In the genomic region with DNA sequence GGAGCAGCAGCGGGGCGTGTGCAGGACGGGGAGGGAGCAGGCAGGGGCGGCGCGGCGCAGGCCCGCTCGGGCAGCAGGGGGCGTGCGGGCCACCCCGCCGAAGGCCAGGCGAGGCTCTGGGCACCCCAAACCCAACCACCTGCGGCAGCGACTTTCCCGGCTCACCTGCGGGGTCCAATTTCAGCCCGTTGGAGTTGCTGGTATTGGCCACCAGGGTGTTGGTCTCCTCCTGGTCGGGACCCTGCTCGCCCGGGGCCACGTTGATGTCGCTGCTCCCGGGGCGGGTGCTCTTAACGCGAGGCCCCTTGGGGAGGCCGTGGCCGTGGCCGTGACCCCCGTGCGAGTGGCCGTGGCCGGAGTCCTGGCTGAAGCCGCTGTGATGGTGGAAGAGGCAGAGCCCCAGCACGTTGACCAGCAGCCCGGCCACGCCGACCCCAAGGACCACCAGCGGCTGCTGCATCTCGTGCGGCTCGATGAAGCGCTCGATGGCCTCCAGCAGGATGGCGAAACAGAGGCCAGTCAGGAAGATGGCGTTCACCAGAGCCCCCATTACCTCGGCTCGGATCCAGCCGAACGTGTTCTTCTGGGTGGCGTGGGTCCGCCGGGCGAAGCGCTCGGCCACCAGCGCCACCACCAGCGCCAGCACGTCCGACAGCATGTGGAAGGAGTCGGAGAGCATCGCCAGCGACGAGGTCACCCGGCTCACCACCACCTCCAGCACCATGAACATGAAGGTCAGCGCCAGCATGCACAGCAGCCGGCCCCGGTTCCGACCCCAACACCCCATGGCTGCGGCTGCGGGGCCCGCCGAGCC, we compare ENCODE assay signal across 8 cellular contexts. TPM values are rescaled to one million over a fixed set of nuclear protein-coding genes. Genes with fewer than 3 reads are reported as not detected.
DNase-seq lines count a peak whose midpoint lies in the region; ATAC-seq, FAIRE-seq and TF ChIP-seq lines count a peak whose summit lies in the region.

No MANE protein-coding gene starts in this region.

- peaks cover 6% of the 10 kb centered on the region for H3K4me1 ChIP-seq in foreskin keratinocyte
- peaks cover 33% of the 10 kb centered on the region for H3K4me1 ChIP-seq in neuron (ENCODE audit: insufficient read depth, low read length)

- TF ChIP-seq CTCF in GM20000 (IDR thresholded peaks at IDR 0.05; ENCODE audit: extremely low read depth, missing control alignments) (peak; percentile 92), foreskin keratinocyte (conservative IDR thresholded peaks at IDR 0.05) (peak; percentile 92)

- peak; percentile 75 for ATAC-seq in foreskin keratinocyte

- peak; percentile 65 for FAIRE-seq in HTR-8/SVneo (lab: Jason Lieb, UNC)

- H3K27ac ChIP-seq in foreskin keratinocyte (peak overlapping the region; percentile 53), substantia nigra (ENCODE audit: low read depth, low read length, poor library complexity, severe bottlenecking) (peak overlapping the region; percentile 79)

- no peaks in the 10 kb centered on the region for H3K27me3 ChIP-seq in foreskin keratinocyte
- H3K27me3 ChIP-seq in neuron (ENCODE audit: insufficient read depth, low read length) = peaks cover 15% of the 10 kb centered on the region

- H3K9me3 ChIP-seq in neuron (ENCODE audit: low read length) = no peaks in the 10 kb centered on the region

- DNase-seq in DMS 273 treated with DMSO at 0.1 percent for 48 hours (lab: John Stamatoyannopoulos, UW) = peak; percentile 64
- DNase-seq in GM20000 (ENCODE audit: low spot score) = peak; percentile 85
- DNase-seq in HTR-8/SVneo (ENCODE audit: insufficient read length, low spot score) = peak; percentile 68
- DNase-seq in RPMI8226 = peak; percentile 91
- DNase-seq in activated effector memory CD4-positive, alpha-beta T cell treated with anti-CD3 and anti-CD28 coated beads, Interleukin-2, amount 50 U/mL, for 16 hours = peak; percentile 91
- DNase-seq in foreskin keratinocyte = peak; percentile 45 to 68
- peak in 46 of 49 donors; percentile 11 to 75 (median 44) for DNase-seq in substantia nigra (lab: John Stamatoyannopoulos, UW)

- peaks cover 15% of the 10 kb centered on the region for H3K36me3 ChIP-seq in neuron (ENCODE audit: insufficient read depth, low read length)

- peak overlapping the region; percentile 93 for H3K4me3 ChIP-seq in neuron (ENCODE audit: low read length)

- peak overlapping the region; percentile 74 for H2AFZ ChIP-seq in neuron (ENCODE audit: low read depth, low read length)

RNA-seq across cellular contexts. Expression of gene SLC30A1, which starts 0.9 kb away (rescaled TPM):
- total RNA-seq in foreskin keratinocyte = 19.7 and 22.1 TPM in 2 replicates
- 6.0 and 6.2 TPM in 2 replicates for polyA plus RNA-seq in foreskin keratinocyte

Comparison
In these comparisons a context has a peak if more than half of its experiments do, and no peak if none do; other contexts are left out.
1. Peak in every context shown above with its lines: DNase-seq, ATAC-seq, H3K4me3 ChIP-seq and H3K27ac ChIP-seq.